ENCODE assay signal across 8 cellular contexts in genomic region chr12:56103823-56104108, GRCh38. TPM values are rescaled to one million over a fixed set of nuclear protein-coding genes. Genes with fewer than 3 reads are reported as not detected.
DNase-seq lines count a peak whose midpoint lies in the region; ATAC-seq and TF ChIP-seq lines count a peak whose summit lies in the region.

No MANE protein-coding gene starts in this region.

- H3K36me3 ChIP-seq in adipocyte (ENCODE audit: control insufficient read depth, insufficient read depth, low read length, severe bottlenecking) (peaks cover 21% of the 10 kb centered on the region), right lobe of liver (peaks cover 6 to 64% (median 25%) of the 10 kb centered on the region in 4 donors), tibial artery (peaks cover 20 to 28% (median 22%) of the 10 kb centered on the region in 3 donors)

- no peaks in the 10 kb centered on the region for H3K9me3 Mint-ChIP-seq in activated T-cell treated with anti-CD3 and anti-CD28 coated beads, Interleukin-2, amount 50 U/mL, for 72 hours

- peaks cover 13% of the 10 kb centered on the region in 2 donors for H3K36me3 Mint-ChIP-seq in activated T-cell treated with anti-CD3 and anti-CD28 coated beads, Interleukin-2, amount 50 U/mL, for 72 hours (ENCODE audit: insufficient read depth in 2 of 2)

- no peak for DNase-seq in activated T-cell treated with anti-CD3 and anti-CD28 coated beads, Interleukin-2, amount 50 U/mL, for 72 hours
- no peak for DNase-seq in activated T-cell treated with anti-CD3 and anti-CD28 coated beads, Interleukin-2, amount 50 U/mL, for 48 hours
- DNase-seq in adipocyte (ENCODE audit: low read depth) (no peak), right lobe of liver (no peak), tibial artery (no peak), NCI-H2171 (lab: John Stamatoyannopoulos, UW) (no peak)
- DNase-seq in stimulated activated naive CD4-positive, alpha-beta T cell treated with Interleukin-2 at 50 U/mL for 16 hours (lab: John Stamatoyannopoulos, UW) = no peak

- H3K27ac Mint-ChIP-seq in activated T-cell treated with anti-CD3 and anti-CD28 coated beads, Interleukin-2, amount 50 U/mL, for 72 hours = peak overlapping the region; percentile 98

- H3K4me3 ChIP-seq in adipocyte (ENCODE audit: low read length) (peak overlapping the region; percentile 97), right lobe of liver (peak overlapping the region; percentile 58 to 89 (median 69)), tibial artery (peak overlapping the region; percentile 62 to 70)

- H3K27ac ChIP-seq in right lobe of liver = peak overlapping the region; percentile 64
- H3K27ac ChIP-seq in tibial artery = peak overlapping the region; percentile 80 to 86

- intact Hi-C loops in right lobe of liver (cut with DNase I) = loop anchor here (5.0 to 10.0 kb wide), 2 partner anchors 56 to 59 kb away; partner anchors contain the start of gene RPS26 (in 1 of the 2)
- intact Hi-C loops in tibial artery (cut with DNase I; ENCODE audit: low total_unique reads) = loop anchor here (10.0 kb wide), 1 partner anchor 109 kb away; the partner anchor contains the start of gene SUOX

- peaks cover 49% of the 10 kb centered on the region for H3K4me1 Mint-ChIP-seq in activated T-cell treated with anti-CD3 and anti-CD28 coated beads, Interleukin-2, amount 50 U/mL, for 72 hours (ENCODE audit: low read depth)

- H3K27me3 Mint-ChIP-seq in activated T-cell treated with anti-CD3 and anti-CD28 coated beads, Interleukin-2, amount 50 U/mL, for 72 hours (ENCODE audit: low read depth) = no peaks in the 10 kb centered on the region

- peaks cover 24% of the 10 kb centered on the region for H3K4me1 ChIP-seq in adipocyte (ENCODE audit: control insufficient read depth, insufficient read depth, low read length)
- H3K4me1 ChIP-seq in right lobe of liver = peaks cover 0 to 19% (median 4%) of the 10 kb centered on the region in 4 donors
- peaks cover 0 to 23% (median 21%) of the 10 kb centered on the region in 4 donors for H3K4me1 ChIP-seq in tibial artery

- peak overlapping the region; percentile 96 for H3K9ac ChIP-seq in adipocyte (ENCODE audit: low read length)

- TF ChIP-seq CTCF in right lobe of liver (IDR thresholded peaks at IDR 0.05) = no peak
- TF ChIP-seq CTCF in tibial artery (IDR thresholded peaks at IDR 0.05) = no peak

- peak overlapping the region; percentile 94 to 97 for H3K4me3 Mint-ChIP-seq in activated T-cell treated with anti-CD3 and anti-CD28 coated beads, Interleukin-2, amount 50 U/mL, for 72 hours

- TF ChIP-seq POLR2A in right lobe of liver (IDR thresholded peaks at IDR 0.05) = no peak

- ATAC-seq in activated T-cell treated with anti-CD3 and anti-CD28 coated beads, Interleukin-2, amount 50 U/mL, for 72 hours (replicated peaks in 1 of 2) = no peak
- ATAC-seq in right lobe of liver (no peak), GM18909 (IDR thresholded peaks at IDR 0.05; ENCODE audit: poor library complexity, unreplicated experiment) (no peak)

- H3K9me3 ChIP-seq in adipocyte (ENCODE audit: control insufficient read depth, low read length) = no peaks in the 10 kb centered on the region
- H3K9me3 ChIP-seq in right lobe of liver = no peaks in the 10 kb centered on the region
- H3K9me3 ChIP-seq in tibial artery = no peaks in the 10 kb centered on the region

- WGBS in right lobe of liver (ENCODE audit: insufficient coverage, low coverage, low lambda C conversion rate, missing lambda C conversion rate) = 1% methylated on average over 8 of the region's 8 CpGs

- H3K27me3 ChIP-seq in adipocyte (replicated peaks; ENCODE audit: control insufficient read depth, insufficient read depth, low read length) (no peaks in the 10 kb centered on the region), right lobe of liver (no peaks in the 10 kb centered on the region), tibial artery (no peaks in the 10 kb centered on the region)

RNA-seq across cellular contexts. Expression of gene PA2G4, which starts 0.6 kb away (rescaled TPM):
- total RNA-seq in activated T-cell treated with anti-CD3 and anti-CD28 coated beads, Interleukin-2, amount 50 U/mL, for 72 hours = 100 to 1,000 TPM; 226 to 265 TPM
- total RNA-seq in right lobe of liver = 10 to 100 TPM; 29.7 to 82.4 (median 36.6) TPM

RNA-seq across cellular contexts. Expression of gene RPL41, which starts 12.7 kb away (rescaled TPM):
- 1,000 to 10,000 TPM; 5,172 to 5,269 TPM for total RNA-seq in activated T-cell treated with anti-CD3 and anti-CD28 coated beads, Interleukin-2, amount 50 U/mL, for 72 hours
- 1,000 to 10,000 TPM in 4 of 6 experiments, 100 to 1,000 TPM in 2; 516 to 1,547 (median 1,257) TPM for total RNA-seq in right lobe of liver

RNA-seq across cellular contexts. Expression of gene ZC3H10, which starts 14.3 kb away (rescaled TPM):
- 10 to 100 TPM in 1 of 2 donors, 1 to 10 TPM in 1; 7.4 to 11.8 TPM for total RNA-seq in activated T-cell treated with anti-CD3 and anti-CD28 coated beads, Interleukin-2, amount 50 U/mL, for 72 hours
- 1 to 10 TPM; 1.7 to 5.4 (median 3.2) TPM for total RNA-seq in right lobe of liver

RNA-seq across cellular contexts. Expression of gene ERBB3, which starts 23.8 kb away (rescaled TPM):
- 1 to 10 TPM; 1.4 to 1.9 TPM for total RNA-seq in activated T-cell treated with anti-CD3 and anti-CD28 coated beads, Interleukin-2, amount 50 U/mL, for 72 hours
- total RNA-seq in right lobe of liver = 100 to 1,000 TPM in 1 of 6 experiments, 10 to 100 TPM in 5; 39.1 to 139 (median 66.9) TPM

RNA-seq across cellular contexts. Expression of gene ESYT1, which starts 24.3 kb away (rescaled TPM):
- 10 to 100 TPM; 74.6 to 84.6 TPM for total RNA-seq in activated T-cell treated with anti-CD3 and anti-CD28 coated beads, Interleukin-2, amount 50 U/mL, for 72 hours
- total RNA-seq in right lobe of liver = 100 to 1,000 TPM in 1 of 6 experiments, 10 to 100 TPM in 5; 56.5 to 117 (median 70.3) TPM
